ENCODE assay signal across 25 cellular contexts in the genomic region with DNA sequence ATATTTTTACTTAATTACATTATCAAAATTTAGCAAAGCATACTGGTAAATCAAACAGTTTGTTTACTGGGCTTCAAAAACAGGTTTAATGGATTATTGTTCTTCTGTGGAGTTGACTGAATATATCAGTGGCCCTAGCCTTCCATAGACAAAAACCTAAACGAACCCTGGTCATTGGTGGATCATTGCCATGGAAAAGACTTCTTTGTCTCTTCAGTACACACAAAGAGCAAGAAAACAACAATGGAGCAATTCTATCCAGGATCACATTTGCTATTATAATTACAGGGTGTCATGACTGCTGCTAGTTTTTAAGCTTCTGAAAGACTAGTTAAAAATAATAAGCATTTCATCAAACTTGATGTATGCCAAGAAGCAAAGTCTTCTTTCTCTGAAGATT.
DNase-seq lines count a peak whose midpoint lies in the region; ATAC-seq and TF ChIP-seq lines count a peak whose summit lies in the region.
"Had no signal": no experiment of that assay in that cellular context is flagged by ENCODE, and none has a peak within 500 bp of the region (broad histone marks: within the 10 kb centered on the region; RNA-seq: fewer than 3 reads in every experiment).

No MANE protein-coding gene starts in this region.

- no peak overlapping the region for H3K27ac ChIP-seq in breast epithelium
- H3K27ac ChIP-seq: 22Rv1, body of pancreas, neutrophil, psoas muscle, thoracic aorta, VCaP had no signal

- no peaks in the 10 kb centered on the region for H3K4me1 ChIP-seq in breast epithelium
- H3K4me1 ChIP-seq: body of pancreas, psoas muscle had no signal

- no peak overlapping the region for H3K4me3 Mint-ChIP-seq in MCF 10A (ENCODE audit: unreplicated experiment)
- H3K4me3 Mint-ChIP-seq: activated CD4-positive, alpha-beta T cell treated with anti-CD3 and anti-CD28 coated beads, Interleukin-2, amount 10 ng/mL, durations not matched to agents 24 days and 14 days; CD4-positive, CD25-positive, alpha-beta regulatory T cell had no signal

- H3K27ac Mint-ChIP-seq in MCF 10A (ENCODE audit: low read depth, unreplicated experiment) = no peak overlapping the region
- H3K27ac Mint-ChIP-seq: activated CD4-positive, alpha-beta T cell treated with anti-CD3 and anti-CD28 coated beads, Interleukin-2, amount 10 ng/mL, durations not matched to agents 24 days and 14 days; CD4-positive, CD25-positive, alpha-beta regulatory T cell had no signal

- POLR2A ChIA-PET in MCF 10A (lab: Yijun Ruan, JAX) = no interaction called here

- CTCF ChIA-PET in MCF 10A (lab: Yijun Ruan, JAX) = interaction anchor here (0.6 to 1.4 kb wide), 3 partner anchors 9 to 848 kb away, joined by 3 to 6 read pairs (median 3); no protein-coding TSS in a partner anchor

- no peaks in the 10 kb centered on the region for H3K36me3 Mint-ChIP-seq in MCF 10A (ENCODE audit: insufficient read depth, unreplicated experiment)
- H3K36me3 Mint-ChIP-seq: CD4-positive, CD25-positive, alpha-beta regulatory T cell had no signal

- no peak overlapping the region for H3K4me3 ChIP-seq in breast epithelium
- H3K4me3 ChIP-seq: body of pancreas, lung, psoas muscle, thoracic aorta had no signal

- DNase-seq in NCI-H1092 (lab: John Stamatoyannopoulos, UW) = peak; percentile 1
- DNase-seq in NCI-H1092 treated with DMSO at 0.1 percent for 48 hours (lab: John Stamatoyannopoulos, UW) = no peak
- peak; percentile 93 for DNase-seq in NCI-H748 (lab: John Stamatoyannopoulos, UW; ENCODE audit: unreplicated experiment)
- DNase-seq in inferior parietal cortex (ENCODE audit: extremely low spot score) = peak; percentile 56
- DNase-seq in breast epithelium (ENCODE audit: low spot score in 2 of 2) = no peak
- DNase-seq in MCF 10A (ENCODE audit: unreplicated experiment) = no peak
- DNase-seq: activated CD4-positive, alpha-beta T cell treated with anti-CD3 and anti-CD28 coated beads, Interleukin-2, amount 10 ng/mL, durations not matched to agents 24 days and 14 days; activated naive CD4-positive, alpha-beta T cell; activated T-cell treated with anti-CD3 and anti-CD28 coated beads, Interleukin-2, amount 50 U/mL, for 48 hours; body of pancreas; CD4-positive, CD25-positive, alpha-beta regulatory T cell; KG1; NCI-H446; psoas muscle; SHP77 treated with DMSO at 0.1 percent for 48 hours; stimulated activated CD4-positive, alpha-beta T cell treated with anti-CD3 and anti-CD28 coated beads, Interleukin-15, amount 100 ng/mL, for 24 hours; stimulated activated naive CD4-positive, alpha-beta T cell had no signal

- intact Hi-C loops in breast epithelium (cut with DNase I; ENCODE audit: low total_unique reads) (no loop called here), MCF 10A (cut with micrococcal nuclease) (no loop called here)

- TF ChIP-seq CTCF in breast epithelium (IDR thresholded peaks at IDR 0.05) (no peak), MCF 10A (IDR thresholded peaks at IDR 0.05; ENCODE audit: unreplicated experiment) (no peak)

- H3K9me3 ChIP-seq in breast epithelium = peaks cover 0 to 10% of the 10 kb centered on the region in 2 donors
- H3K9me3 ChIP-seq: body of pancreas, neutrophil, thoracic aorta had no signal

- TF ChIP-seq POLR2A in breast epithelium (IDR thresholded peaks at IDR 0.05) = no peak

- ATAC-seq in GM21576 (IDR thresholded peaks at IDR 0.05; ENCODE audit: unreplicated experiment) (no peak), GM21381 (IDR thresholded peaks at IDR 0.05; ENCODE audit: unreplicated experiment) (no peak)
- ATAC-seq: body of pancreas, Panc1, psoas muscle had no signal

- peaks cover 12% of the 10 kb centered on the region for H3K9me3 Mint-ChIP-seq in MCF 10A (ENCODE audit: unreplicated experiment)

- no peaks in the 10 kb centered on the region for H3K27me3 ChIP-seq in breast epithelium
- H3K27me3 ChIP-seq: body of pancreas, neutrophil had no signal

- H3K4me1 Mint-ChIP-seq in MCF 10A (ENCODE audit: insufficient read depth, unreplicated experiment) = no peaks in the 10 kb centered on the region
- H3K4me1 Mint-ChIP-seq: activated CD4-positive, alpha-beta T cell treated with anti-CD3 and anti-CD28 coated beads, Interleukin-2, amount 10 ng/mL, durations not matched to agents 24 days and 14 days; CD4-positive, CD25-positive, alpha-beta regulatory T cell had no signal

- BruUV-seq in MCF 10A (replicated peaks; lab: Mats Ljungman, UMichigan) = no TSS peak

- no peaks in the 10 kb centered on the region for H3K36me3 ChIP-seq in breast epithelium
- H3K36me3 ChIP-seq: neutrophil, thoracic aorta had no signal

- no peaks in the 10 kb centered on the region for H3K27me3 Mint-ChIP-seq in MCF 10A (ENCODE audit: insufficient read depth, unreplicated experiment)
- H3K27me3 Mint-ChIP-seq: activated CD4-positive, alpha-beta T cell treated with anti-CD3 and anti-CD28 coated beads, Interleukin-2, amount 10 ng/mL, durations not matched to agents 24 days and 14 days; CD4-positive, CD25-positive, alpha-beta regulatory T cell had no signal

Comparison
In these comparisons a context has a peak if more than half of its experiments do, and no peak if none do; other contexts are left out.
1. DNase-seq: peak in NCI-H1092 (single experiment), NCI-H748 (single experiment) and inferior parietal cortex (single experiment); none in NCI-H1092 treated with DMSO at 0.1 percent for 48 hours (single experiment), breast epithelium (0 of 2) and MCF 10A (single experiment).